Comparison of ENCODE assay signal across 8 cellular contexts in the genomic region with DNA sequence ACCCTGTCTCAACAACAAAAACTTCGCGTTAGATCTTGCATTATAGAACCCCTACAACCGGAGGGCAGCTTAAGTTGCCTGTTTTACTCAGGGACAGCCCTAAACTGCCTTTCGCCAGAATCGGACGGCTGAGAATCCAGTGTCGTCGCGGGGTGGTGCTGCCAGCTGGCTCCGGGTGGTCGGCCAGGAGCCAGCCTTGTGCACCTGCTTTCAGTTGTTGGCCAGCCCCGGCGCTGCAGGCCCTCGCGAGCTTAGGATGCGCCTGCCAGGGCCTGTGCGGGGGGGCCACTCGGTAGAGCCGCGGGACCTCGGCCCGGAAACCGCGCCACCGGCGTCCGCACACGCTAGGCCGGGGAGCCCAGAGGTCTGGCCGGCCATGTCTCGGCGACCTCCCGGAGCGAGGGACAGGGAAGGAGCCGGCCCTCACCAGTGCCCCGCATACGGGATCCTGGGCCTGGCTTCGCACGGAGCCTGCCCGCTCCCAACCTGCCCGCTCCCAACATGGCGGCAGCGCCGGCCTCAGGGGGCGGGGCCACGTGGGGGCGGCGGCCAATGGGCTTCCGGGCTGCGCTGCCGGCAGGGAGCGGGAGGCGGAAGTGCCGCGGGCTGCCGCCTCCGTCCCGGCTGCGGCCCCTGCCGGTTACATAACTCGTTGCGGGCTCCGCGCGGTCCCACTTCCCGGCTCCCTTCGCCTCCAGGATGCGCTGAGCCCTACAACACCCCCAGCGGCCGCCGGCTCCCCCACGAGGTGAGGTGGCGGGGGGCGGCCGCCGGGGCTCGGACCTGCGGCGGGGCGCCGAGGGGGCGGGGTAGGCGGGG. TPM values are rescaled to one million over a fixed set of nuclear protein-coding genes. Genes with fewer than 3 reads are reported as not detected.
DNase-seq lines count a peak whose midpoint lies in the region; ATAC-seq and TF ChIP-seq lines count a peak whose summit lies in the region.

No MANE protein-coding gene starts in this region.

- H3K4me3 ChIP-seq in left ventricle myocardium inferior (peak overlapping the region; percentile 92), psoas muscle (peak overlapping the region; percentile 87), urinary bladder (ENCODE audit: low read depth, low read length) (peak overlapping the region; percentile 98)

- H3K4me3 Mint-ChIP-seq in T-cell: peak overlapping the region; percentile 80 to 91 (median 80)

- H3K27ac ChIP-seq in left ventricle myocardium inferior (replicated peaks) (peak overlapping the region; percentile 99), psoas muscle (peak overlapping the region; percentile 98), urinary bladder (ENCODE audit: low read depth) (peak overlapping the region; percentile 96)

- H3K9me3 Mint-ChIP-seq in T-cell: no peaks in the 10 kb centered on the region

- WGBS in psoas muscle, 3 donors: 0 to 1% (median 1%) methylated on average over 44 to 82 of the region's 83 CpGs
- WGBS in urinary bladder: under 1% methylated on average over 83 of the region's 83 CpGs

- H3K9me3 ChIP-seq in left ventricle myocardium inferior (replicated peaks) (no peaks in the 10 kb centered on the region), psoas muscle (no peaks in the 10 kb centered on the region)

- ATAC-seq in HG02798 (IDR thresholded peaks at IDR 0.05; ENCODE audit: poor library complexity, unreplicated experiment) (peak; percentile 84), T-cell (replicated peaks in 1 of 4) (peak; percentile 91 to 95 (median 92)), psoas muscle (peak; percentile 93 to 97 (median 95))

- H3K4me1 ChIP-seq in left ventricle myocardium inferior (peaks cover 78% of the 10 kb centered on the region), psoas muscle (peaks cover 54% of the 10 kb centered on the region), urinary bladder (ENCODE audit: insufficient read depth) (no peaks in the 10 kb centered on the region)

- no peaks in the 10 kb centered on the region for H3K36me3 Mint-ChIP-seq in T-cell

- H3K36me3 ChIP-seq in left ventricle myocardium inferior: no peaks in the 10 kb centered on the region
- no peaks in the 10 kb centered on the region for H3K36me3 ChIP-seq in psoas muscle (ENCODE audit: insufficient read depth in 1 of 2, low read depth in 1 of 2)
- H3K36me3 ChIP-seq in urinary bladder (ENCODE audit: insufficient read depth): no peaks in the 10 kb centered on the region

- CTCF ChIA-PET in T-cell (lab: Charles Lee): interaction anchor here in 1 of 2 donors (0.8 to 1.5 kb wide), 2 partner anchors 14 to 57 kb away, joined by 6 read pairs; partner anchors contain the start of genes NAA60, ZNF174, ZNF597 and ZSCAN32

- H3K27me3 ChIP-seq in left ventricle myocardium inferior (ENCODE audit: low read depth) (no peaks in the 10 kb centered on the region), psoas muscle (ENCODE audit: insufficient read depth in 3 of 3, low read length in 2 of 3) (no peaks in the 10 kb centered on the region)

- no peaks in the 10 kb centered on the region for H3K27me3 Mint-ChIP-seq in T-cell

- H3K4me1 Mint-ChIP-seq in T-cell: peaks cover 46 to 49% (median 49%) of the 10 kb centered on the region in 3 donors

- POLR2A ChIA-PET in T-cell (lab: Charles Lee): interaction anchor here in 1 of 2 donors (0.9 kb wide), 1 partner anchor 14 kb away, joined by 3 read pairs; the partner anchor contains the start of genes NAA60 and ZNF597

- peak overlapping the region; percentile 86 to 92 for H3K27ac Mint-ChIP-seq in T-cell

- peak; percentile 55 for TF ChIP-seq CTCF in GM13977 (IDR thresholded peaks at IDR 0.05; ENCODE audit: extremely low read depth, insufficient read depth, missing control alignments)
- TF ChIP-seq CTCF in left ventricle myocardium inferior (IDR thresholded peaks at IDR 0.05; ENCODE audit: borderline replicate concordance): peak; percentile 66
- TF ChIP-seq CTCF in psoas muscle (IDR thresholded peaks at IDR 0.05): peak; percentile 57

- in situ Hi-C loops in GM13977 (cut with MboI; ENCODE audit: low pct_unique_long_range_greater_than_20kb, low sequenced_read_pairs, unreplicated experiment): no loop called here

- DNase-seq in GM13977 (ENCODE audit: low spot score) (peak; percentile 100), NCI-H1417 (lab: John Stamatoyannopoulos, UW) (peak; percentile 96 to 98 (median 96)), T-cell (peak; percentile 74 to 93 (median 88)), amniotic epithelial cell (ENCODE audit: low read depth) (peak; percentile 80), left ventricle myocardium inferior (peak; percentile 92), psoas muscle (peak; percentile 93 to 97)

- intact Hi-C loops in left ventricle myocardium inferior (cut with micrococcal nuclease) (no loop called here), psoas muscle (cut with DNase I) (loop anchor here (2.0 to 5.0 kb wide), 2 partner anchors 55 to 57 kb away; partner anchors contain the start of genes ZNF174 (in 2 of the 2) and ZSCAN32 (in 2 of the 2))

RNA-seq across cellular contexts. Expression of gene NAA60, which starts 14.2 kb away (rescaled TPM):
- total RNA-seq in T-cell: 10 to 100 TPM; 40.9 to 67.6 (median 55.6) TPM
- total RNA-seq in left ventricle myocardium inferior: 38.2 TPM
- total RNA-seq in psoas muscle: 10 to 100 TPM; 17.9 to 20.1 (median 19.0) TPM
- polyA plus RNA-seq in psoas muscle: 10 to 100 TPM; 20.9 to 29.3 (median 23.4) TPM
- total RNA-seq in urinary bladder: 15.8 TPM
- 47.1 TPM for polyA plus RNA-seq in urinary bladder

RNA-seq across cellular contexts. Expression of gene ZNF597, which starts 14.3 kb away (rescaled TPM):
- total RNA-seq in T-cell (1 to 10 TPM; 2.2 to 4.8 (median 4.3) TPM), left ventricle myocardium inferior (1.7 TPM), psoas muscle (1 to 10 TPM in 3 of 4 donors, under 1 TPM in 1; 0.79 to 1.3 (median 1.2) TPM), urinary bladder (4.1 TPM)
- polyA plus RNA-seq in psoas muscle (1 to 10 TPM in 1 of 3 donors, under 1 TPM in 2; 0.63 to 1.7 (median 0.98) TPM), urinary bladder (1.9 TPM)

RNA-seq across cellular contexts. Expression of gene C16orf90, which starts 37.6 kb away (rescaled TPM):
- total RNA-seq in T-cell: not detected
- total RNA-seq in left ventricle myocardium inferior: not detected
- total RNA-seq in psoas muscle: not detected
- polyA plus RNA-seq in psoas muscle: not detected
- total RNA-seq in urinary bladder: not detected
- polyA plus RNA-seq in urinary bladder: not detected

RNA-seq across cellular contexts. Expression of gene CLUAP1, which starts 43.2 kb away (rescaled TPM):
- total RNA-seq in T-cell: 10 to 100 TPM; 22.5 to 36.2 (median 32.6) TPM
- total RNA-seq in left ventricle myocardium inferior: 14.4 TPM
- total RNA-seq in psoas muscle: 10 to 100 TPM; 16.7 to 19.5 (median 17.9) TPM
- 10 to 100 TPM in 1 of 3 donors, 1 to 10 TPM in 2; 7.4 to 17.3 (median 8.2) TPM for polyA plus RNA-seq in psoas muscle
- total RNA-seq in urinary bladder: 25.7 TPM
- 26.0 TPM for polyA plus RNA-seq in urinary bladder

RNA-seq across cellular contexts. Expression of gene ZNF174, which starts 56.6 kb away (rescaled TPM):
- total RNA-seq in T-cell (10 to 100 TPM in 3 of 5 donors, 1 to 10 TPM in 2; 6.4 to 18.7 (median 18.5) TPM), left ventricle myocardium inferior (10.1 TPM), psoas muscle (1 to 10 TPM; 6.2 to 8.4 (median 7.6) TPM), urinary bladder (5.9 TPM)
- polyA plus RNA-seq in psoas muscle (10 to 100 TPM in 1 of 3 donors, 1 to 10 TPM in 2; 6.1 to 23.3 (median 6.5) TPM), urinary bladder (15.9 TPM)

Comparison
In these comparisons a context has a peak if more than half of its experiments do, and no peak if none do; other contexts are left out.
1. Peak in every context shown above with its lines: DNase-seq, ATAC-seq, H3K4me3 ChIP-seq and H3K27ac ChIP-seq.